Comparison of ENCODE assay signal across 16 cellular contexts in genomic region chr17:33261911-33262665, GRCh38. TPM values are rescaled to one million over a fixed set of nuclear protein-coding genes. Genes with fewer than 3 reads are reported as not detected.
DNase-seq lines count a peak whose midpoint lies in the region; ATAC-seq and TF ChIP-seq lines count a peak whose summit lies in the region.
"Had no signal": no experiment of that assay in that cellular context is flagged by ENCODE, and none has a peak within 500 bp of the region (broad histone marks: within the 10 kb centered on the region; RNA-seq: fewer than 3 reads in every experiment).

No MANE protein-coding gene starts in this region.

- no peaks in the 10 kb centered on the region for H3K79me2 ChIP-seq in mesendoderm (ENCODE audit: control insufficient read depth, insufficient read depth, low read length)

- H3K79me1 ChIP-seq in mesendoderm (ENCODE audit: low read length): no peaks in the 10 kb centered on the region

- DNase-seq in NCI-H82 (lab: John Stamatoyannopoulos, UW) (peak; percentile 61), NCI-H82 treated with DMSO at 0.1 percent for 48 hours (lab: John Stamatoyannopoulos, UW; ENCODE audit: unreplicated experiment) (no peak), cerebellar cortex (ENCODE audit: low spot score) (peak; percentile 30), mesendoderm (no peak), UCSD-AML1 (lab: John Stamatoyannopoulos, UW; ENCODE audit: unreplicated experiment) (no peak), BE2C (no peak)
- DNase-seq: AML-193; CD4-positive, CD25-positive, alpha-beta regulatory T cell; DMS53; HCEC 1CT had no signal

- H3K56ac ChIP-seq in mesendoderm (ENCODE audit: low read length): no peak overlapping the region

- H3K4me3 ChIP-seq in mesendoderm (ENCODE audit: low read length): no peak overlapping the region
- no peak overlapping the region for H3K4me3 ChIP-seq in BE2C (ENCODE audit: low read depth, low read length)
- H3K4me3 ChIP-seq: BLaER1 treated with 17β-estradiol and CSF1 and Interleukin-3, amounts not matched to agents 10 nM and 100 nM had no signal

- no peak for ATAC-seq in HG03469 (IDR thresholded peaks at IDR 0.05; ENCODE audit: unreplicated experiment)
- no peak for ATAC-seq in HG02973 (IDR thresholded peaks at IDR 0.05; ENCODE audit: unreplicated experiment)

- H3K27ac ChIP-seq in mesendoderm (ENCODE audit: low read depth, low read length): no peak overlapping the region
- H3K27ac ChIP-seq: 22Rv1; BLaER1 treated with 17β-estradiol and CSF1 and Interleukin-3, amounts not matched to agents 10 nM and 100 nM; KMS-11 had no signal

- H3K18ac ChIP-seq in mesendoderm (ENCODE audit: low read length): no peak overlapping the region

- peak overlapping the region; percentile 16 for H3K23ac ChIP-seq in mesendoderm (ENCODE audit: low read length)

- no peak overlapping the region for H2BK120ac ChIP-seq in mesendoderm (ENCODE audit: low read depth, low read length)

- H3K4me1 ChIP-seq in mesendoderm (ENCODE audit: control insufficient read depth, low read depth, low read length) (no peaks in the 10 kb centered on the region), BE2C (no peaks in the 10 kb centered on the region)
- H3K4me1 ChIP-seq: BLaER1 treated with 17β-estradiol and CSF1 and Interleukin-3, amounts not matched to agents 10 nM and 100 nM had no signal

- no peak overlapping the region for H3K9ac ChIP-seq in mesendoderm (ENCODE audit: low read length)
- H3K9ac ChIP-seq: BLaER1 treated with 17β-estradiol and CSF1 and Interleukin-3, amounts not matched to agents 10 nM and 100 nM; KMS-11 had no signal

- no peak overlapping the region for H2BK5ac ChIP-seq in mesendoderm (ENCODE audit: low read length)

- no peak overlapping the region for H2AK5ac ChIP-seq in mesendoderm (ENCODE audit: low read length)

- H3K9me3 ChIP-seq in BE2C: no peaks in the 10 kb centered on the region
- H3K9me3 ChIP-seq: BLaER1 treated with 17β-estradiol and CSF1 and Interleukin-3, amounts not matched to agents 10 nM and 100 nM had no signal

- H3K27me3 ChIP-seq in mesendoderm (ENCODE audit: insufficient read depth, low read length, poor library complexity): no peaks in the 10 kb centered on the region
- no peaks in the 10 kb centered on the region for H3K27me3 ChIP-seq in BE2C
- H3K27me3 ChIP-seq: BLaER1 treated with 17β-estradiol and CSF1 and Interleukin-3, amounts not matched to agents 10 nM and 100 nM had no signal

- no peak overlapping the region for H3K4me2 ChIP-seq in mesendoderm (ENCODE audit: low read length)
- H3K4me2 ChIP-seq: BLaER1 treated with 17β-estradiol and CSF1 and Interleukin-3, amounts not matched to agents 10 nM and 100 nM; KMS-11 had no signal

- H3K4ac ChIP-seq in mesendoderm (ENCODE audit: low read depth, low read length): no peak overlapping the region

- TF ChIP-seq CTCF in BE2C (IDR thresholded peaks at IDR 0.05; ENCODE audit: low read depth, low read length): no peak

- no peak overlapping the region for H4K5ac ChIP-seq in mesendoderm (ENCODE audit: low read length)

- WGBS in mesendoderm (ENCODE audit: extremely low coverage, insufficient coverage, low lambda C conversion rate): no CpG with 5 or more reads among the region's 8 CpGs

- no peak overlapping the region for H2BK15ac ChIP-seq in mesendoderm (replicated peaks; ENCODE audit: low read depth)

- H4K8ac ChIP-seq in mesendoderm (ENCODE audit: low read depth, low read length): no peak overlapping the region

- H3K36me3 ChIP-seq in mesendoderm (ENCODE audit: control insufficient read depth, insufficient read depth, low read length) (no peaks in the 10 kb centered on the region), BE2C (no peaks in the 10 kb centered on the region)
- H3K36me3 ChIP-seq: BLaER1 treated with 17β-estradiol and CSF1 and Interleukin-3, amounts not matched to agents 10 nM and 100 nM had no signal

RNA-seq across cellular contexts. Expression of gene ASIC2, which starts 31.0 kb away (rescaled TPM):
- 2.0 TPM for polyA plus RNA-seq in mesendoderm (2013, experiment 1 of 2)
- 2.1 TPM for polyA plus RNA-seq in mesendoderm (2013, experiment 2 of 2)
- 0.73 TPM for polyA plus RNA-seq in BE2C (2012; ENCODE audit: insufficient read depth, insufficient read length, low read depth)
- polyA plus RNA-seq: CD4-positive, CD25-positive, alpha-beta regulatory T cell; IgD-negative memory B cell had no signal

Comparison
In these comparisons a context has a peak if more than half of its experiments do, and no peak if none do; other contexts are left out.
1. DNase-seq: peak in NCI-H82 (single experiment) and cerebellar cortex (single experiment); none in NCI-H82 treated with DMSO at 0.1 percent for 48 hours (single experiment), mesendoderm (single experiment), UCSD-AML1 (single experiment) and BE2C (single experiment).